In the genomic region with DNA sequence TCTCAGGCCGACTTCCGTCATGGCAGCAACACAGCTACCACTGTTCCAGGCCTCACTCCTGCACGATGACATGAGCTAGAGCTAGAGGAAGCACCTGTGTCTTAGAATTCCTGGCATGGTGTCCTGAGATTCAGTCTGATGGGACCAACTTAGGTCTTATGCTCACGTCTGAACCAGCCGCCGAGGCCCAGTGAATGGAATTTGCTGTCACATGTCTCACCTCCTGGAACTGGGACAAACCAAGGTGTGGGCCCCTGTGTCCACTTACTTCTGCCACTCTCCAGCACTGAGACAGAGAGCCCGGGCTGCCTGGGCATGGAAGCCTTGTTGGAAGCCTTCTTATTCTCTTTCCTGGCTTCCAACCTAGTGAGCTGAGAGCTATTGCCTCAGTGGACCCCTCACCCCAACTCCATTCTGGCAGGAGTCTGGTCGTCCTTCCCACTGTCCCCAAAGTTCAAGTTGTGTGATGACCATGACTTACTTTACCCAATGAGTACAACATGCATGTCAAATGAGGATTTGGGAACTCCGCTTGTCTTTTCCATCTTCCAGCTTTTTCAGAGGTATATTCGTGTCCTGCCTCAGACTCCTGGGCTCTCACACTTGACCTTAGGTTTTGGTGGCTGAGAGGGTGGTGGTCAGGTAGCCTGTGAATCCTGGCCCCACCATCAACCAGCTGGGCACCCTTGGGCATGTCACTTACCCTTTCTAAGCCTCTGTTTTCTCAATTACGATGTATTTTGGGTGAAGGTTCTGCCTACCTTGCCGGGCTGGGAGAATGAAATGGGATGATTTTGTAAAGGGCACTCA, we compare ENCODE assay signal across 16 cellular contexts. TPM values are rescaled to one million over a fixed set of nuclear protein-coding genes. Genes with fewer than 3 reads are reported as not detected.
A peak's percentile ranks its signal among the peaks of the same experiment; 100 is the strongest.
DNase-seq lines count a peak whose midpoint lies in the region; ATAC-seq and TF ChIP-seq lines count a peak whose summit lies in the region.
"Had no signal": no experiment of that assay in that cellular context is flagged by ENCODE, and none has a peak within 500 bp of the region (broad histone marks: within the 10 kb centered on the region; RNA-seq: fewer than 3 reads in every experiment).

No MANE protein-coding gene starts in this region.

- no peak overlapping the region for H3K4me3 Mint-ChIP-seq in activated CD4-positive, alpha-beta memory T cell treated with anti-CD3 and anti-CD28 coated beads, Interleukin-2, amount 10 ng/mL, durations not matched to agents 7 days and 5 days
- H3K4me3 Mint-ChIP-seq in activated CD4-positive, alpha-beta memory T cell treated with anti-CD3 and anti-CD28 coated beads for 36 hours, result no peak overlapping the region
- no peak overlapping the region for H3K4me3 Mint-ChIP-seq in chondrocyte (ENCODE audit: unreplicated experiment)
- no peak overlapping the region for H3K4me3 Mint-ChIP-seq in activated T-helper 2 cell treated with anti-CD3 and anti-CD28 coated beads, Interferon-gamma antibody, Interleukin-2, Interleukin-4, amounts not matched to agents 10 μg/mL and 5 μg/mL and 100 μg/mL, durations not matched to agents 14 hours and 24 hours and 36 hours (ENCODE audit: low read depth)
- no peak overlapping the region for H3K4me3 Mint-ChIP-seq in naive thymus-derived CD4-positive, alpha-beta T cell
- H3K4me3 Mint-ChIP-seq: CD8-positive, alpha-beta T cell had no signal

- no peak for ATAC-seq in IMR-90 (ENCODE audit: low read depth)
- ATAC-seq in sciatic nerve, result no peak
- no peak for ATAC-seq in naive thymus-derived CD4-positive, alpha-beta T cell
- ATAC-seq: CD8-positive, alpha-beta T cell had no signal

- in situ Hi-C loops in IMR-90 (cut with MboI; ENCODE audit: low sequenced_read_pairs), result no loop called here

- H2BK5ac ChIP-seq in IMR-90 (ENCODE audit: low read depth, low read length, poor library complexity, severe bottlenecking), result no peak overlapping the region

- H3K4ac ChIP-seq in IMR-90 (ENCODE audit: low read depth, low read length), result peak overlapping the region; percentile 38

- H3K27ac ChIP-seq in IMR-90 (ENCODE audit: insufficient read depth, low read length), result no peak overlapping the region
- no peak overlapping the region for H3K27ac ChIP-seq in naive thymus-derived CD4-positive, alpha-beta T cell (ENCODE audit: low read depth, low read length)

- H3K27ac Mint-ChIP-seq in activated CD4-positive, alpha-beta memory T cell treated with anti-CD3 and anti-CD28 coated beads, Interleukin-2, amount 10 ng/mL, durations not matched to agents 7 days and 5 days, result no peak overlapping the region
- no peak overlapping the region for H3K27ac Mint-ChIP-seq in activated CD4-positive, alpha-beta memory T cell treated with anti-CD3 and anti-CD28 coated beads for 36 hours
- no peak overlapping the region for H3K27ac Mint-ChIP-seq in chondrocyte (ENCODE audit: unreplicated experiment)
- no peak overlapping the region for H3K27ac Mint-ChIP-seq in activated T-helper 2 cell treated with anti-CD3 and anti-CD28 coated beads, Interferon-gamma antibody, Interleukin-2, Interleukin-4, amounts not matched to agents 10 μg/mL and 5 μg/mL and 100 μg/mL, durations not matched to agents 14 hours and 24 hours and 36 hours
- no peak overlapping the region for H3K27ac Mint-ChIP-seq in naive thymus-derived CD4-positive, alpha-beta T cell
- H3K27ac Mint-ChIP-seq: CD8-positive, alpha-beta T cell had no signal

- TF ChIP-seq CTCF in IMR-90 (conservative IDR thresholded peaks at IDR 0.05; ENCODE audit: low read depth, low read length) (no peak), chondrocyte (IDR thresholded peaks at IDR 0.05) (no peak)

- H3K9me3 Mint-ChIP-seq in activated CD4-positive, alpha-beta memory T cell treated with anti-CD3 and anti-CD28 coated beads, Interleukin-2, amount 10 ng/mL, durations not matched to agents 7 days and 5 days, result no peaks in the 10 kb centered on the region
- H3K9me3 Mint-ChIP-seq in activated CD4-positive, alpha-beta memory T cell treated with anti-CD3 and anti-CD28 coated beads for 36 hours, result no peaks in the 10 kb centered on the region
- peaks cover 3% of the 10 kb centered on the region for H3K9me3 Mint-ChIP-seq in chondrocyte (ENCODE audit: low read depth)
- H3K9me3 Mint-ChIP-seq in activated T-helper 2 cell treated with anti-CD3 and anti-CD28 coated beads, Interferon-gamma antibody, Interleukin-2, Interleukin-4, amounts not matched to agents 10 μg/mL and 5 μg/mL and 100 μg/mL, durations not matched to agents 14 hours and 24 hours and 36 hours, result no peaks in the 10 kb centered on the region
- peaks cover 0 to 10% (median 0%) of the 10 kb centered on the region in 11 donors for H3K9me3 Mint-ChIP-seq in naive thymus-derived CD4-positive, alpha-beta T cell
- H3K9me3 Mint-ChIP-seq: CD8-positive, alpha-beta T cell had no signal

- H2BK120ac ChIP-seq in IMR-90 (ENCODE audit: low read depth, low read length), result no peak overlapping the region

- H3K18ac ChIP-seq in IMR-90 (ENCODE audit: low read depth, low read length), result no peak overlapping the region

- H3K27me3 Mint-ChIP-seq in activated CD4-positive, alpha-beta memory T cell treated with anti-CD3 and anti-CD28 coated beads, Interleukin-2, amount 10 ng/mL, durations not matched to agents 7 days and 5 days, result peaks cover 2% of the 10 kb centered on the region
- H3K27me3 Mint-ChIP-seq in activated CD4-positive, alpha-beta memory T cell treated with anti-CD3 and anti-CD28 coated beads for 36 hours, result no peaks in the 10 kb centered on the region
- H3K27me3 Mint-ChIP-seq in chondrocyte (ENCODE audit: low read depth), result no peaks in the 10 kb centered on the region
- peaks cover 5% of the 10 kb centered on the region for H3K27me3 Mint-ChIP-seq in activated T-helper 2 cell treated with anti-CD3 and anti-CD28 coated beads, Interferon-gamma antibody, Interleukin-2, Interleukin-4, amounts not matched to agents 10 μg/mL and 5 μg/mL and 100 μg/mL, durations not matched to agents 14 hours and 24 hours and 36 hours (ENCODE audit: low read depth)
- peaks cover 0 to 9% (median 3%) of the 10 kb centered on the region in 5 donors for H3K27me3 Mint-ChIP-seq in naive thymus-derived CD4-positive, alpha-beta T cell

- H3K36me3 ChIP-seq in IMR-90 (ENCODE audit: control insufficient read depth, insufficient read depth, low read length), result no peaks in the 10 kb centered on the region
- no peaks in the 10 kb centered on the region for H3K36me3 ChIP-seq in naive thymus-derived CD4-positive, alpha-beta T cell (ENCODE audit: control insufficient read depth in 2 of 3, insufficient read depth in 3 of 3, low read length in 3 of 3)

- H3K9me1 ChIP-seq in IMR-90 (ENCODE audit: insufficient read depth, low read length), result peaks cover 5% of the 10 kb centered on the region

- DNase-seq in activated CD4-positive, alpha-beta memory T cell treated with anti-CD3 and anti-CD28 coated beads, Interleukin-2, amount 10 ng/mL, durations not matched to agents 7 days and 5 days, result peak; percentile 3
- no peak for DNase-seq in activated CD4-positive, alpha-beta memory T cell treated with anti-CD3 and anti-CD28 coated beads for 36 hours
- DNase-seq in IMR-90, result no peak
- DNase-seq in islet precursor cell, result peak; percentile 32
- peak; percentile 33 for DNase-seq in sciatic nerve (ENCODE audit: low spot score)
- DNase-seq in chondrocyte (ENCODE audit: low spot score), result no peak
- DNase-seq in activated T-helper 2 cell treated with anti-CD3 and anti-CD28 coated beads, Interferon-gamma antibody, Interleukin-2, Interleukin-4, amounts not matched to agents 10 μg/mL and 5 μg/mL and 100 μg/mL, durations not matched to agents 14 hours and 24 hours and 36 hours (ENCODE audit: low spot score), result no peak
- DNase-seq in naive thymus-derived CD4-positive, alpha-beta T cell, result no peak
- DNase-seq: 8988T, DMS79 treated with DMSO at 0.1 percent for 48 hours, HCEC 1CT, NCI-H1105 treated with DMSO at 0.1 percent for 48 hours, NCI-H187, NCI-H345, NCI-H526 had no signal

- peak overlapping the region; percentile 65 for H2AFZ ChIP-seq in IMR-90 (replicated peaks; ENCODE audit: low read length, poor library complexity)

- H3K4me2 ChIP-seq in IMR-90 (ENCODE audit: low read depth, low read length), result no peak overlapping the region

- no peak for TF ChIP-seq RAD21 in IMR-90 (IDR thresholded peaks at IDR 0.05; ENCODE audit: low read length)

- H3K14ac ChIP-seq in IMR-90 (replicated peaks; ENCODE audit: low read depth, low read length), result peak overlapping the region; percentile 37; the same call in 1 of the 2 replicates

- H4K8ac ChIP-seq in IMR-90 (ENCODE audit: low read depth in 2 of 2, low read length in 2 of 2), result no peak overlapping the region

- POLR2A ChIA-PET in activated CD4-positive, alpha-beta memory T cell treated with anti-CD3 and anti-CD28 coated beads, Interleukin-2, amount 10 ng/mL, durations not matched to agents 7 days and 5 days (lab: Charles Lee), result no interaction called here
- POLR2A ChIA-PET in activated CD4-positive, alpha-beta memory T cell treated with anti-CD3 and anti-CD28 coated beads for 36 hours (lab: Charles Lee), result no interaction called here
- POLR2A ChIA-PET in IMR-90 (lab: Charles Lee; ENCODE audit: unreplicated experiment), result no interaction called here
- POLR2A ChIA-PET in naive thymus-derived CD4-positive, alpha-beta T cell (lab: Charles Lee), result no interaction called here

- H3K79me1 ChIP-seq in IMR-90 (ENCODE audit: low read depth in 1 of 2, low read length in 2 of 2), result 0 out of 4 replicates have a peak, but pooled peaks cover 0 to 3% of the 10 kb centered on the region in 2 experiments

- intact Hi-C loops in activated CD4-positive, alpha-beta memory T cell treated with anti-CD3 and anti-CD28 coated beads for 36 hours (cut with micrococcal nuclease), result no loop called here
- intact Hi-C loops in IMR-90 (cut with micrococcal nuclease), result no loop called here
- intact Hi-C loops in sciatic nerve (cut with DNase I), result no loop called here
- intact Hi-C loops in activated T-helper 2 cell treated with anti-CD3 and anti-CD28 coated beads, Interferon-gamma antibody, Interleukin-2, Interleukin-4, amounts not matched to agents 10 μg/mL and 5 μg/mL and 100 μg/mL, durations not matched to agents 14 hours and 24 hours and 36 hours (cut with micrococcal nuclease), result no loop called here
- intact Hi-C loops in naive thymus-derived CD4-positive, alpha-beta T cell (cut with micrococcal nuclease), result no loop called here

- 80% methylated on average over 7 of the region's 12 CpGs; no CpG with 5 or more reads in 1 of the 2 experiments for WGBS in IMR-90 (ENCODE audit: extremely low coverage in 2 of 2, insufficient read length in 1 of 2), 2 experiments

- BruUV-seq in IMR-90 (replicated peaks; lab: Mats Ljungman, UMichigan), result no TSS peak

- no peaks in the 10 kb centered on the region for H3K36me3 Mint-ChIP-seq in activated CD4-positive, alpha-beta memory T cell treated with anti-CD3 and anti-CD28 coated beads, Interleukin-2, amount 10 ng/mL, durations not matched to agents 7 days and 5 days (ENCODE audit: low read depth)
- no peaks in the 10 kb centered on the region for H3K36me3 Mint-ChIP-seq in activated CD4-positive, alpha-beta memory T cell treated with anti-CD3 and anti-CD28 coated beads for 36 hours
- H3K36me3 Mint-ChIP-seq in chondrocyte (ENCODE audit: low read depth), result no peaks in the 10 kb centered on the region
- no peaks in the 10 kb centered on the region for H3K36me3 Mint-ChIP-seq in activated T-helper 2 cell treated with anti-CD3 and anti-CD28 coated beads, Interferon-gamma antibody, Interleukin-2, Interleukin-4, amounts not matched to agents 10 μg/mL and 5 μg/mL and 100 μg/mL, durations not matched to agents 14 hours and 24 hours and 36 hours (ENCODE audit: low read depth)
- no peaks in the 10 kb centered on the region for H3K36me3 Mint-ChIP-seq in naive thymus-derived CD4-positive, alpha-beta T cell
- H3K36me3 Mint-ChIP-seq: CD8-positive, alpha-beta T cell had no signal

- H2AK9ac ChIP-seq in IMR-90 (replicated peaks; ENCODE audit: low read depth, low read length, poor library complexity), result peak overlapping the region; percentile 35

- no peak overlapping the region for H3K4me3 ChIP-seq in IMR-90 (ENCODE audit: insufficient read depth, low read depth, low read length)
- no peak overlapping the region for H3K4me3 ChIP-seq in naive thymus-derived CD4-positive, alpha-beta T cell (ENCODE audit: low read length)

- CTCF ChIA-PET in activated CD4-positive, alpha-beta memory T cell treated with anti-CD3 and anti-CD28 coated beads, Interleukin-2, amount 10 ng/mL, durations not matched to agents 7 days and 5 days (lab: Charles Lee), result no interaction called here
- CTCF ChIA-PET in activated CD4-positive, alpha-beta memory T cell treated with anti-CD3 and anti-CD28 coated beads for 36 hours (lab: Charles Lee), result no interaction called here
- CTCF ChIA-PET in IMR-90 (lab: Yijun Ruan, JAX), result interaction anchor here (0.7 kb wide), 1 partner anchor 8 kb away, joined by 3 read pairs; no protein-coding TSS in a partner anchor
- CTCF ChIA-PET in naive thymus-derived CD4-positive, alpha-beta T cell (lab: Charles Lee), result no interaction called here

- no peak overlapping the region for H4K5ac ChIP-seq in IMR-90 (ENCODE audit: low read depth, low read length)

- H2BK15ac ChIP-seq in IMR-90 (ENCODE audit: low read depth, low read length), result no peak overlapping the region

- no peak overlapping the region for H2BK20ac ChIP-seq in IMR-90 (ENCODE audit: low read depth, low read length)

- H3K9ac ChIP-seq in IMR-90 (ENCODE audit: low read depth, low read length), result no peak overlapping the region

- no peak for TF ChIP-seq POLR2A in IMR-90 (IDR thresholded peaks at IDR 0.05; ENCODE audit: low read depth, low read length)

- H3K23ac ChIP-seq in IMR-90 (ENCODE audit: low read depth, low read length), result no peak overlapping the region

- H3K4me1 ChIP-seq in IMR-90 (ENCODE audit: control insufficient read depth, insufficient read depth, low read length), result peaks cover 10% of the 10 kb centered on the region
- no peaks in the 10 kb centered on the region for H3K4me1 ChIP-seq in naive thymus-derived CD4-positive, alpha-beta T cell (ENCODE audit: control insufficient read depth in 2 of 2, insufficient read depth in 2 of 2, low read length in 2 of 2)

- dilution Hi-C loops in IMR-90 (cut with HindIII; ENCODE audit: low sequenced_read_pairs, unreplicated experiment), result no loop called here

- no peaks in the 10 kb centered on the region for H4K20me1 ChIP-seq in IMR-90 (ENCODE audit: insufficient read depth, low read length)

- peaks cover 4% of the 10 kb centered on the region; the same call in 1 of the 2 replicates for H3K9me3 ChIP-seq in IMR-90 (ENCODE audit: control insufficient read depth, insufficient read depth, low read length)
- no peaks in the 10 kb centered on the region for H3K9me3 ChIP-seq in naive thymus-derived CD4-positive, alpha-beta T cell (ENCODE audit: control insufficient read depth in 2 of 3, low read length in 3 of 3)

- H3K27me3 ChIP-seq in IMR-90 (ENCODE audit: control insufficient read depth, insufficient read depth, low read length), result no peaks in the 10 kb centered on the region
- H3K27me3 ChIP-seq in naive thymus-derived CD4-positive, alpha-beta T cell (ENCODE audit: control insufficient read depth in 2 of 2, insufficient read depth in 2 of 2, low read length in 2 of 2), result no peaks in the 10 kb centered on the region

- H4K91ac ChIP-seq in IMR-90 (ENCODE audit: insufficient read depth, low read depth, low read length), result no peak overlapping the region

- no peak overlapping the region for H2AK5ac ChIP-seq in IMR-90 (ENCODE audit: low read depth, low read length)

- H3K4me1 Mint-ChIP-seq in activated CD4-positive, alpha-beta memory T cell treated with anti-CD3 and anti-CD28 coated beads, Interleukin-2, amount 10 ng/mL, durations not matched to agents 7 days and 5 days, result no peaks in the 10 kb centered on the region
- no peaks in the 10 kb centered on the region for H3K4me1 Mint-ChIP-seq in activated CD4-positive, alpha-beta memory T cell treated with anti-CD3 and anti-CD28 coated beads for 36 hours (ENCODE audit: low read depth)
- H3K4me1 Mint-ChIP-seq in chondrocyte (ENCODE audit: low read depth), result peaks cover 21% of the 10 kb centered on the region
- H3K4me1 Mint-ChIP-seq in activated T-helper 2 cell treated with anti-CD3 and anti-CD28 coated beads, Interferon-gamma antibody, Interleukin-2, Interleukin-4, amounts not matched to agents 10 μg/mL and 5 μg/mL and 100 μg/mL, durations not matched to agents 14 hours and 24 hours and 36 hours (ENCODE audit: low read depth), result no peaks in the 10 kb centered on the region
- H3K4me1 Mint-ChIP-seq in naive thymus-derived CD4-positive, alpha-beta T cell, result no peaks in the 10 kb centered on the region

- H3K56ac ChIP-seq in IMR-90 (ENCODE audit: extremely low read depth, insufficient read depth, low read length), result no peak overlapping the region

RNA-seq across cellular contexts. Expression of gene HS6ST1, which starts 39.1 kb away (rescaled TPM):
- 1 to 10 TPM; 6.2 to 6.8 TPM for total RNA-seq in activated CD4-positive, alpha-beta memory T cell treated with anti-CD3 and anti-CD28 coated beads, Interleukin-2, amount 10 ng/mL, durations not matched to agents 7 days and 5 days
- 1 to 10 TPM; 9.1 to 9.6 TPM for total RNA-seq in activated CD4-positive, alpha-beta memory T cell treated with anti-CD3 and anti-CD28 coated beads for 36 hours
- total RNA-seq in IMR-90 (2012; rRNA removed) (29.7 and 29.9 TPM in 2 replicates), sciatic nerve (27.2 TPM), chondrocyte (30.0 to 39.2 TPM (median 33.1 TPM) in 3 replicates)
- 36.9 and 39.7 TPM in 2 replicates for polyA plus RNA-seq in IMR-90 (2012; rRNA removed)
- polyA plus RNA-seq in IMR-90 (2012; cell fraction: cytosol; rRNA removed), result 22.1 and 48.3 TPM in 2 replicates
- 21.0 and 34.4 TPM in 2 replicates for polyA plus RNA-seq in IMR-90 (2012; cell fraction: nucleus; rRNA removed; ENCODE audit: low replicate concordance)
- 17.6 and 17.7 TPM in 2 replicates for total RNA-seq in activated T-helper 2 cell treated with anti-CD3 and anti-CD28 coated beads, Interferon-gamma antibody, Interleukin-2, Interleukin-4, amounts not matched to agents 10 μg/mL and 5 μg/mL and 100 μg/mL, durations not matched to agents 14 hours and 24 hours and 36 hours
- total RNA-seq in naive thymus-derived CD4-positive, alpha-beta T cell, result 10 to 100 TPM; 10.3 to 14.3 (median 13.1) TPM
- 1 to 10 TPM; 1.6 to 4.3 TPM for polyA plus RNA-seq in naive thymus-derived CD4-positive, alpha-beta T cell

Comparison
In these comparisons a context has a peak if more than half of its experiments do, and no peak if none do; other contexts are left out.
1. DNase-seq: peak in activated CD4-positive, alpha-beta memory T cell treated with anti-CD3 and anti-CD28 coated beads, Interleukin-2, amount 10 ng/mL, durations not matched to agents 7 days and 5 days (single experiment), islet precursor cell (single experiment) and sciatic nerve (single experiment); none in activated CD4-positive, alpha-beta memory T cell treated with anti-CD3 and anti-CD28 coated beads for 36 hours (single experiment), IMR-90 (single experiment), chondrocyte (single experiment), activated T-helper 2 cell treated with anti-CD3 and anti-CD28 coated beads, Interferon-gamma antibody, Interleukin-2, Interleukin-4, amounts not matched to agents 10 μg/mL and 5 μg/mL and 100 μg/mL, durations not matched to agents 14 hours and 24 hours and 36 hours (single experiment) and naive thymus-derived CD4-positive, alpha-beta T cell (0 of 9).